ENCODE assay signal across 1 cellular context in the genomic region with DNA sequence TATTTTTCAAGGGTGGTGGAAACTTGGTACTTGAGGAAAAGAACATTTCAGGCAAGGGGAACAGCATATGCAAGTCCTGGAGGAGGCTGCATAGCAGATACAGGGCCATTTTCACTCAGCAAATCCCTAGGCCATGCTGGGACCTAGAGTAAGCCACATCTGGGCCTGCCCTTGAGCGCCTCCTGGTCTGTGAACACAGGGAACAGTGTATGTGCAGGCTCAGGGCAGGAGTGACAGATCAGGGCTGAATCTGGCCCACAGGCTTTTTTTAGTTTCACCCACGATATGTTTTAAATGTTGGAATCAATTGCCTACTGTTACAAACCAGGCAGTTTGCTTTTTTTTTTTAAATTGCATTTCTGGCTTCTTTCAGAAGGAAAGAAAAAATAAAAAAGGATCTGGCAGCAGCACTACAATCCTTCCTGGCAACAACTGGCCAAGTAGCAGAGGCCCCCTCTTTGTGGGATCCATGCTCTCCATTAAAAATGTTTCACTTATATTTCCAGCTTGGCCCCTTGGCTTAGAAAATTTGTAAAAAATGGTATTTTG.
TF ChIP-seq lines count a peak whose summit lies in the region.

No MANE protein-coding gene starts in this region.

TF ChIP-seq in GM23338, 12 proteins besides CTCF, POLR2A, EP300 and RAD21:
- TF ChIP-seq, protein P1, sequence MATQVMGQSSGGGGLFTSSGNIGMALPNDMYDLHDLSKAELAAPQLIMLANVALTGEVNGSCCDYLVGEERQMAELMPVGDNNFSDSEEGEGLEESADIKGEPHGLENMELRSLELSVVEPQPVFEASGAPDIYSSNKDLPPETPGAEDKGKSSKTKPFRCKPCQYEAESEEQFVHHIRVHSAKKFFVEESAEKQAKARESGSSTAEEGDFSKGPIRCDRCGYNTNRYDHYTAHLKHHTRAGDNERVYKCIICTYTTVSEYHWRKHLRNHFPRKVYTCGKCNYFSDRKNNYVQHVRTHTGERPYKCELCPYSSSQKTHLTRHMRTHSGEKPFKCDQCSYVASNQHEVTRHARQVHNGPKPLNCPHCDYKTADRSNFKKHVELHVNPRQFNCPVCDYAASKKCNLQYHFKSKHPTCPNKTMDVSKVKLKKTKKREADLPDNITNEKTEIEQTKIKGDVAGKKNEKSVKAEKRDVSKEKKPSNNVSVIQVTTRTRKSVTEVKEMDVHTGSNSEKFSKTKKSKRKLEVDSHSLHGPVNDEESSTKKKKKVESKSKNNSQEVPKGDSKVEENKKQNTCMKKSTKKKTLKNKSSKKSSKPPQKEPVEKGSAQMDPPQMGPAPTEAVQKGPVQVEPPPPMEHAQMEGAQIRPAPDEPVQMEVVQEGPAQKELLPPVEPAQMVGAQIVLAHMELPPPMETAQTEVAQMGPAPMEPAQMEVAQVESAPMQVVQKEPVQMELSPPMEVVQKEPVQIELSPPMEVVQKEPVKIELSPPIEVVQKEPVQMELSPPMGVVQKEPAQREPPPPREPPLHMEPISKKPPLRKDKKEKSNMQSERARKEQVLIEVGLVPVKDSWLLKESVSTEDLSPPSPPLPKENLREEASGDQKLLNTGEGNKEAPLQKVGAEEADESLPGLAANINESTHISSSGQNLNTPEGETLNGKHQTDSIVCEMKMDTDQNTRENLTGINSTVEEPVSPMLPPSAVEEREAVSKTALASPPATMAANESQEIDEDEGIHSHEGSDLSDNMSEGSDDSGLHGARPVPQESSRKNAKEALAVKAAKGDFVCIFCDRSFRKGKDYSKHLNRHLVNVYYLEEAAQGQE (IDR thresholded peaks at IDR 0.05; ENCODE audit: unreplicated experiment) = no peak
TF ChIP-seq in GM23338: peak in this region for 0.
